ENCODE assay signal across 10 cellular contexts in genomic region chr3:12948371-12948770, GRCh38.
A peak's percentile ranks its signal among the peaks of the same experiment; 100 is the strongest.
DNase-seq lines count a peak whose midpoint lies in the region; ATAC-seq and TF ChIP-seq lines count a peak whose summit lies in the region.
"Had no signal": no experiment of that assay in that cellular context is flagged by ENCODE, and none has a peak within 500 bp of the region (broad histone marks: within the 10 kb centered on the region; RNA-seq: fewer than 3 reads in every experiment).

No MANE protein-coding gene starts in this region.

- peaks cover 51% of the 10 kb centered on the region for H4K20me1 ChIP-seq in hepatocyte (ENCODE audit: insufficient read depth, poor library complexity, severe bottlenecking)
- peaks cover 14% of the 10 kb centered on the region; the same call in 1 of the 2 replicates for H4K20me1 ChIP-seq in OCI-LY7 (ENCODE audit: insufficient read depth, low read length)

- no peaks in the 10 kb centered on the region for H3K9me3 ChIP-seq in right cardiac atrium (ENCODE audit: control insufficient read depth, low read length)
- no peaks in the 10 kb centered on the region for H3K9me3 ChIP-seq in hepatocyte (ENCODE audit: low read depth)
- no peaks in the 10 kb centered on the region for H3K9me3 ChIP-seq in OCI-LY7 (ENCODE audit: low read length)
- H3K9me3 ChIP-seq: HAP-1 had no signal

- peaks cover 44% of the 10 kb centered on the region for H3K4me1 ChIP-seq in right cardiac atrium (ENCODE audit: control insufficient read depth, insufficient read depth, low read length)
- peaks cover 24% of the 10 kb centered on the region for H3K4me1 ChIP-seq in hepatocyte (ENCODE audit: insufficient read depth)
- H3K4me1 ChIP-seq in OCI-LY7 (ENCODE audit: insufficient read depth, low read length, poor library complexity, severe bottlenecking), result no peaks in the 10 kb centered on the region
- H3K4me1 ChIP-seq: HAP-1 had no signal

- H3K4me2 ChIP-seq in hepatocyte (peak overlapping the region; percentile 40), OCI-LY7 (ENCODE audit: low read length) (no peak overlapping the region)

- CTCF ChIA-PET in OCI-LY7 (lab: Charles Lee; ENCODE audit: unreplicated experiment), result no interaction called here

- H3K9me2 ChIP-seq in hepatocyte (replicated peaks; ENCODE audit: insufficient read depth) (no peaks in the 10 kb centered on the region), OCI-LY7 (ENCODE audit: insufficient read depth, low read length) (no peaks in the 10 kb centered on the region)

- in situ Hi-C loops in GM13977 (cut with MboI; ENCODE audit: low pct_unique_long_range_greater_than_20kb, low sequenced_read_pairs, unreplicated experiment), result no loop called here

- no peak for DNase-seq in right cardiac atrium
- no peak for DNase-seq in cardiac septum (ENCODE audit: low spot score)
- DNase-seq in hepatocyte (ENCODE audit: low spot score), result no peak
- no peak for DNase-seq in OCI-LY7 (ENCODE audit: low spot score)
- DNase-seq in T-helper 1 cell, result no peak
- no peak for DNase-seq in GM13977 (ENCODE audit: low spot score)
- DNase-seq: NCI-H2171 had no signal

- no peaks in the 10 kb centered on the region for H3K36me3 ChIP-seq in hepatocyte (replicated peaks; ENCODE audit: insufficient read depth, low read depth)
- H3K36me3 ChIP-seq in OCI-LY7 (ENCODE audit: insufficient read depth, low read length), result 0 out of 2 replicates have a peak, but pooled peaks cover 2% of the 10 kb centered on the region
- H3K36me3 ChIP-seq: HAP-1 had no signal

- no TSS peak for BruUV-seq in OCI-LY7 (replicated peaks; lab: Mats Ljungman, UMichigan)

- no peak for ATAC-seq in right cardiac atrium
- ATAC-seq in GM18858 (IDR thresholded peaks at IDR 0.05; ENCODE audit: unreplicated experiment), result no peak

- WGBS in right cardiac atrium, result 67% methylated on average over 7 of the region's 7 CpGs
- WGBS in hepatocyte (ENCODE audit: low lambda C conversion rate, missing lambda C conversion rate), result 85% methylated on average over 7 of the region's 7 CpGs

- H3K79me2 ChIP-seq in hepatocyte (peaks cover 81% of the 10 kb centered on the region), OCI-LY7 (ENCODE audit: insufficient read depth, low read depth, low read length) (peaks cover 5% of the 10 kb centered on the region; the same call in 1 of the 2 replicates)

- no peak overlapping the region for H3K4me3 ChIP-seq in right cardiac atrium (ENCODE audit: low read length)
- no peak overlapping the region for H3K4me3 ChIP-seq in hepatocyte
- H3K4me3 ChIP-seq in OCI-LY7 (ENCODE audit: low read depth, low read length, poor library complexity, severe bottlenecking), result no peak overlapping the region
- H3K4me3 ChIP-seq: HAP-1 had no signal

- H2AFZ ChIP-seq in hepatocyte (no peak overlapping the region), OCI-LY7 (ENCODE audit: low read length) (no peak overlapping the region)

- H3K27ac ChIP-seq in right cardiac atrium (ENCODE audit: low read length) (peak overlapping the region; percentile 1), angular gyrus (ENCODE audit: low read depth, low read length) (peak overlapping the region; percentile 32), hepatocyte (peak overlapping the region; percentile 43), OCI-LY7 (ENCODE audit: low read depth, low read length, poor library complexity, severe bottlenecking) (no peak overlapping the region)

- POLR2A ChIA-PET in OCI-LY7 (lab: Charles Lee), result interaction anchor here (1.1 kb wide), 1 partner anchor 83 kb away, joined by 4 read pairs; no protein-coding TSS in a partner anchor

- intact Hi-C loops in right cardiac atrium (cut with DNase I) (loop anchor here in 1 of 4 donors (5.0 kb wide), 1 partner anchor 34 kb away; no protein-coding TSS in a partner anchor), cardiac septum (cut with DNase I) (no loop called here), OCI-LY7 (cut with micrococcal nuclease; ENCODE audit: unreplicated experiment) (no loop called here)

- no peaks in the 10 kb centered on the region for H3K27me3 ChIP-seq in right cardiac atrium (ENCODE audit: control insufficient read depth, insufficient read depth)
- H3K27me3 ChIP-seq in hepatocyte, result no peaks in the 10 kb centered on the region

- TF ChIP-seq CTCF in hepatocyte (IDR thresholded peaks at IDR 0.05; ENCODE audit: poor library complexity), result no peak
- TF ChIP-seq CTCF in OCI-LY7 (conservative IDR thresholded peaks at IDR 0.05; ENCODE audit: low read length), result no peak
- no peak for TF ChIP-seq CTCF in GM13977 (IDR thresholded peaks at IDR 0.05; ENCODE audit: extremely low read depth, insufficient read depth, missing control alignments)
